In genomic region chr10:30637881-30638467, GRCh38 we compare ENCODE assay signal across 1 cellular context.
TF ChIP-seq lines count a peak whose summit lies in the region.

No MANE protein-coding gene starts in this region.

TF ChIP-seq in GM23338, 12 proteins besides CTCF, POLR2A, EP300 and RAD21:
- no peak for TF ChIP-seq ZNF462 (CRISPR knock-in tag; IDR thresholded peaks at IDR 0.05)
- no peak for TF ChIP-seq EZH2 (IDR thresholded peaks at IDR 0.05; ENCODE audit: low read depth, unreplicated experiment)
- TF ChIP-seq STAT1 (IDR thresholded peaks at IDR 0.05; ENCODE audit: unreplicated experiment): no peak
